In the genomic region with DNA sequence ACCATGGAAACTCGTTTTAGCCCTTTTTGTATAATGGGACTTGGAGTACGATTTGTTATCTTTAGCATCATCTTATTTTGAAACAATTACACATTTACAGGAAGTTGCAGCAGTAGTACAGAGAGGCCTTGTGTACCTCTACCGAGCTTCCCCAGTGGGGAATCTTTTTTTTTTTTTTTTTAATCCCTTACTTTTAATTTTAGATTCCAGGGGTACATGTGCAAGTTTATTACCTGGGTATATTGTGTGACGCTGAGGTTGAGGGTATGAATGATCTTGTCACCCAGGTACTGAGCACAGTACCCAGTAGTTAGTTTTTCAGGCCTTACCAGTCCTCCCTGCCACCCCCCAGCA, we compare ENCODE assay signal across 2 cellular contexts.
TF ChIP-seq lines count a peak whose summit lies in the region.

No MANE protein-coding gene starts in this region.

TF ChIP-seq in K562, 482 proteins besides CTCF, POLR2A, EP300 and RAD21:
- TF ChIP-seq FOSL1 (tag; conservative IDR thresholded peaks at IDR 0.05) (peak; percentile 5; the same call in 1 of the 2 replicates), ATF1 (CRISPR knock-in tag; IDR thresholded peaks at IDR 0.05) (no peak), ATF1 (tag; IDR thresholded peaks at IDR 0.05) (0 out of 2 replicates have a peak, but pooled peaks have one; percentile 36), SIN3B (IDR thresholded peaks at IDR 0.05; ENCODE audit: low read depth) (no peak), SUPT5H (IDR thresholded peaks at IDR 0.05) (no peak), THRAP3 (IDR thresholded peaks at IDR 0.05; ENCODE audit: borderline replicate concordance) (no peak)
- TF ChIP-seq, protein P1, sequence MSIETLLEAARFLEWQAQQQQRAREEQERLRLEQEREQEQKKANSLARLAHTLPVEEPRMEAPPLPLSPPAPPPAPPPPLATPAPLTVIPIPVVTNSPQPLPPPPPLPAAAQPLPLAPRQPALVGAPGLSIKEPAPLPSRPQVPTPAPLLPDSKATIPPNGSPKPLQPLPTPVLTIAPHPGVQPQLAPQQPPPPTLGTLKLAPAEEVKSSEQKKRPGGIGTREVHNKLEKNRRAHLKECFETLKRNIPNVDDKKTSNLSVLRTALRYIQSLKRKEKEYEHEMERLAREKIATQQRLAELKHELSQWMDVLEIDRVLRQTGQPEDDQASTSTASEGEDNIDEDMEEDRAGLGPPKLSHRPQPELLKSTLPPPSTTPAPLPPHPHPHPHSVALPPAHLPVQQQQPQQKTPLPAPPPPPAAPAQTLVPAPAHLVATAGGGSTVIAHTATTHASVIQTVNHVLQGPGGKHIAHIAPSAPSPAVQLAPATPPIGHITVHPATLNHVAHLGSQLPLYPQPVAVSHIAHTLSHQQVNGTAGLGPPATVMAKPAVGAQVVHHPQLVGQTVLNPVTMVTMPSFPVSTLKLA (conservative IDR thresholded peaks at IDR 0.05): no peak

TF ChIP-seq in neural cell, 6 proteins besides CTCF, POLR2A, EP300 and RAD21:
- TF ChIP-seq, protein P2, sequence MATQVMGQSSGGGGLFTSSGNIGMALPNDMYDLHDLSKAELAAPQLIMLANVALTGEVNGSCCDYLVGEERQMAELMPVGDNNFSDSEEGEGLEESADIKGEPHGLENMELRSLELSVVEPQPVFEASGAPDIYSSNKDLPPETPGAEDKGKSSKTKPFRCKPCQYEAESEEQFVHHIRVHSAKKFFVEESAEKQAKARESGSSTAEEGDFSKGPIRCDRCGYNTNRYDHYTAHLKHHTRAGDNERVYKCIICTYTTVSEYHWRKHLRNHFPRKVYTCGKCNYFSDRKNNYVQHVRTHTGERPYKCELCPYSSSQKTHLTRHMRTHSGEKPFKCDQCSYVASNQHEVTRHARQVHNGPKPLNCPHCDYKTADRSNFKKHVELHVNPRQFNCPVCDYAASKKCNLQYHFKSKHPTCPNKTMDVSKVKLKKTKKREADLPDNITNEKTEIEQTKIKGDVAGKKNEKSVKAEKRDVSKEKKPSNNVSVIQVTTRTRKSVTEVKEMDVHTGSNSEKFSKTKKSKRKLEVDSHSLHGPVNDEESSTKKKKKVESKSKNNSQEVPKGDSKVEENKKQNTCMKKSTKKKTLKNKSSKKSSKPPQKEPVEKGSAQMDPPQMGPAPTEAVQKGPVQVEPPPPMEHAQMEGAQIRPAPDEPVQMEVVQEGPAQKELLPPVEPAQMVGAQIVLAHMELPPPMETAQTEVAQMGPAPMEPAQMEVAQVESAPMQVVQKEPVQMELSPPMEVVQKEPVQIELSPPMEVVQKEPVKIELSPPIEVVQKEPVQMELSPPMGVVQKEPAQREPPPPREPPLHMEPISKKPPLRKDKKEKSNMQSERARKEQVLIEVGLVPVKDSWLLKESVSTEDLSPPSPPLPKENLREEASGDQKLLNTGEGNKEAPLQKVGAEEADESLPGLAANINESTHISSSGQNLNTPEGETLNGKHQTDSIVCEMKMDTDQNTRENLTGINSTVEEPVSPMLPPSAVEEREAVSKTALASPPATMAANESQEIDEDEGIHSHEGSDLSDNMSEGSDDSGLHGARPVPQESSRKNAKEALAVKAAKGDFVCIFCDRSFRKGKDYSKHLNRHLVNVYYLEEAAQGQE (IDR thresholded peaks at IDR 0.05; ENCODE audit: borderline replicate concordance): no peak
- TF ChIP-seq POLR2AphosphoS5 (IDR thresholded peaks at IDR 0.05): no peak
- no peak for TF ChIP-seq TAF1 (IDR thresholded peaks at IDR 0.05; ENCODE audit: low read depth)
- no peak for TF ChIP-seq MXI1 (conservative IDR thresholded peaks at IDR 0.05; ENCODE audit: poor library complexity, severe bottlenecking)
- no peak for TF ChIP-seq EZH2 (IDR thresholded peaks at IDR 0.05; ENCODE audit: borderline replicate concordance, insufficient read depth, low read length, poor library complexity, severe bottlenecking)
- TF ChIP-seq SMC3 (conservative IDR thresholded peaks at IDR 0.05; ENCODE audit: poor library complexity): no peak
TF ChIP-seq in neural cell: peak in this region for 0.
